Comparison of ENCODE assay signal across 22 cellular contexts in the genomic region with DNA sequence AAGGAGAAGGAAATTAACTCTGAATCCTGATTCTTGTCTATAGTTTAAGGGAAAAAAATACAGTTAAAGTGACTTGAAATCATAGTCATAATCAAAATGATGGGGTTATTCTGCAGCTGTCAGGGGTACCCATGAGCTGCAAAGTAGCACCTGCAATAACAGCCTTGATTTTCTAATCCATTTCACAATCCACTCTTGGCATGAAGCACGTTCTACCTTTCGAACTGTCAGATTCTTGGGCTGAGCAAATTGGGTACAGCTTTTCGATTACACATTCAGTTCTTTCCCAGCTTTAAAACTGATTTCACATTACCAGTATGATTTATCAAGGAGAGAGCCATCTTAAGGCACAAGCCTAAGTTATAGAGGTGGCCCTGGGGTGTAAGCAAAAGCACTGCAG.
DNase-seq lines count a peak whose midpoint lies in the region; ATAC-seq, FAIRE-seq and TF ChIP-seq lines count a peak whose summit lies in the region.
"Had no signal": no experiment of that assay in that cellular context is flagged by ENCODE, and none has a peak within 500 bp of the region (broad histone marks: within the 10 kb centered on the region; RNA-seq: fewer than 3 reads in every experiment).

No MANE protein-coding gene starts in this region.

- DNase-seq in right lobe of liver (no peak), HepG2 (ENCODE audit: low spot score) (no peak), progenitor cell of endocrine pancreas (ENCODE audit: low spot score, unreplicated experiment) (no peak), type B pancreatic cell (ENCODE audit: extremely low spot score, unreplicated experiment) (no peak), OCI-LY7 (ENCODE audit: low spot score) (no peak)
- DNase-seq: AML-193; Caco-2; Calu3; CD4-positive, alpha-beta T cell; CD8-positive, alpha-beta T cell; DMS79 treated with DMSO at 0.1 percent for 48 hours; GF-D8 had no signal

- H3K27me3 Mint-ChIP-seq in progenitor cell of endocrine pancreas (no peaks in the 10 kb centered on the region), type B pancreatic cell (no peaks in the 10 kb centered on the region)
- H3K27me3 Mint-ChIP-seq: CD4-positive, alpha-beta T cell had no signal

- TF ChIP-seq RAD21 in HepG2 (CRISPR knock-in tag; IDR thresholded peaks at IDR 0.05), result no peak

- H3K79me2 ChIP-seq in HepG2 (ENCODE audit: insufficient read depth, low read length) (no peaks in the 10 kb centered on the region), OCI-LY7 (ENCODE audit: insufficient read depth, low read depth, low read length) (no peaks in the 10 kb centered on the region)

- WGBS in right lobe of liver (ENCODE audit: insufficient coverage, low coverage, low lambda C conversion rate, missing lambda C conversion rate), result 29% methylated on average over 3 of the region's 3 CpGs
- 0% methylated on average over 3 of the region's 3 CpGs for WGBS in HepG2 (ENCODE audit: low lambda C conversion rate)

- H3K9ac ChIP-seq in HepG2 (ENCODE audit: insufficient read depth, low read depth, low read length), result no peak overlapping the region
- H3K9ac ChIP-seq: BLaER1 treated with 17β-estradiol and CSF1 and Interleukin-3, amounts not matched to agents 10 nM and 100 nM had no signal

- H2AFZ ChIP-seq in HepG2 (ENCODE audit: low read length) (no peak overlapping the region), OCI-LY7 (ENCODE audit: low read length) (no peak overlapping the region)

- no peak overlapping the region for H3K4me3 Mint-ChIP-seq in progenitor cell of endocrine pancreas (ENCODE audit: low read depth)
- peak overlapping the region; percentile 36 for H3K4me3 Mint-ChIP-seq in type B pancreatic cell
- H3K4me3 Mint-ChIP-seq: B cell; CD4-positive, alpha-beta T cell; CD8-positive, alpha-beta T cell had no signal

- H4K20me1 ChIP-seq in HepG2 (ENCODE audit: insufficient read depth, low read length) (no peaks in the 10 kb centered on the region), OCI-LY7 (ENCODE audit: insufficient read depth, low read length) (no peaks in the 10 kb centered on the region)
- H4K20me1 ChIP-seq: BLaER1 treated with 17β-estradiol and CSF1 and Interleukin-3, amounts not matched to agents 10 nM and 100 nM had no signal

- CTCF ChIA-PET in HepG2 (lab: Yijun Ruan, JAX; ENCODE audit: low intra/inter-chr PET ratio, low total read pairs), result no interaction called here
- CTCF ChIA-PET in OCI-LY7 (lab: Charles Lee; ENCODE audit: unreplicated experiment), result no interaction called here

- H3K4me1 Mint-ChIP-seq in progenitor cell of endocrine pancreas (ENCODE audit: low read depth), result peaks cover 4% of the 10 kb centered on the region
- peaks cover 6% of the 10 kb centered on the region for H3K4me1 Mint-ChIP-seq in type B pancreatic cell (ENCODE audit: unreplicated experiment)

- H3K27ac ChIP-seq in right lobe of liver (no peak overlapping the region), HepG2 (ENCODE audit: extremely low read length, insufficient read depth, low read length) (no peak overlapping the region), OCI-LY7 (ENCODE audit: low read depth, low read length, poor library complexity, severe bottlenecking) (no peak overlapping the region)
- H3K27ac ChIP-seq: 22Rv1; A549; BLaER1 treated with 17β-estradiol and CSF1 and Interleukin-3, amounts not matched to agents 10 nM and 100 nM; C4-2B had no signal

- no peak overlapping the region for H3K4me2 ChIP-seq in HepG2 (ENCODE audit: low read depth, low read length)
- no peak overlapping the region for H3K4me2 ChIP-seq in OCI-LY7 (ENCODE audit: low read length)
- H3K4me2 ChIP-seq: A549; BLaER1 treated with 17β-estradiol and CSF1 and Interleukin-3, amounts not matched to agents 10 nM and 100 nM had no signal

- no peaks in the 10 kb centered on the region for H3K36me3 ChIP-seq in right lobe of liver
- H3K36me3 ChIP-seq in HepG2 (replicated peaks in 1 of 2; ENCODE audit: control insufficient read depth in 1 of 2, insufficient read depth in 2 of 2, low read length in 2 of 2), result no peaks in the 10 kb centered on the region
- no peaks in the 10 kb centered on the region for H3K36me3 ChIP-seq in OCI-LY7 (ENCODE audit: insufficient read depth, low read length)
- H3K36me3 ChIP-seq: BLaER1 treated with 17β-estradiol and CSF1 and Interleukin-3, amounts not matched to agents 10 nM and 100 nM had no signal

- BruUV-seq in HepG2 (replicated peaks; lab: Mats Ljungman, UMichigan) (no TSS peak), OCI-LY7 (replicated peaks; lab: Mats Ljungman, UMichigan) (no TSS peak)

- H3K4me3 ChIP-seq in right lobe of liver (no peak overlapping the region), HepG2 (replicated peaks in 1 of 3; ENCODE audit: insufficient read depth in 1 of 3, low read depth in 2 of 3, low read length in 3 of 3) (no peak overlapping the region), OCI-LY7 (ENCODE audit: low read depth, low read length, poor library complexity, severe bottlenecking) (no peak overlapping the region)
- H3K4me3 ChIP-seq: A549; BLaER1 treated with 17β-estradiol and CSF1 and Interleukin-3, amounts not matched to agents 10 nM and 100 nM had no signal

- TF ChIP-seq EP300 in HepG2 (IDR thresholded peaks at IDR 0.05; ENCODE audit: low read depth in 2 of 2, low read length in 2 of 2) (no peak), HepG2 (CRISPR knock-in tag; IDR thresholded peaks at IDR 0.05; ENCODE audit: borderline replicate concordance) (no peak)

- POLR2A ChIA-PET in HepG2 (lab: Yijun Ruan, JAX) (no interaction called here), OCI-LY7 (lab: Charles Lee) (interaction anchor here (1.1 to 1.6 kb wide), 2 partner anchors 11 to 17 kb away, joined by 3 to 4 read pairs; no protein-coding TSS in a partner anchor)

- no peak for TF ChIP-seq CTCF in right lobe of liver (IDR thresholded peaks at IDR 0.05)
- no peak for TF ChIP-seq CTCF in HepG2 (CRISPR knock-in tag; IDR thresholded peaks at IDR 0.05)
- TF ChIP-seq CTCF in progenitor cell of endocrine pancreas (IDR thresholded peaks at IDR 0.05; ENCODE audit: unreplicated experiment), result no peak
- TF ChIP-seq CTCF in type B pancreatic cell (conservative IDR thresholded peaks at IDR 0.05), result no peak
- TF ChIP-seq CTCF in OCI-LY7 (conservative IDR thresholded peaks at IDR 0.05; ENCODE audit: low read length), result no peak

- TF ChIP-seq POLR2A in right lobe of liver (IDR thresholded peaks at IDR 0.05), result no peak
- TF ChIP-seq POLR2A in HepG2 (IDR thresholded peaks at IDR 0.05; ENCODE audit: insufficient read depth in 1 of 2, low read depth in 2 of 2, low read length in 2 of 2), result no peak

- H3K4me1 ChIP-seq in right lobe of liver (no peaks in the 10 kb centered on the region), HepG2 (ENCODE audit: insufficient read depth, low read length) (no peaks in the 10 kb centered on the region), OCI-LY7 (ENCODE audit: insufficient read depth, low read length, poor library complexity, severe bottlenecking) (no peaks in the 10 kb centered on the region)
- H3K4me1 ChIP-seq: A549; BLaER1 treated with 17β-estradiol and CSF1 and Interleukin-3, amounts not matched to agents 10 nM and 100 nM; Caco-2 had no signal

- in situ Hi-C loops in HepG2 (cut with HindIII; ENCODE audit: extremely low pct_ligation_motif_present, low pct_unique_long_range_greater_than_20kb), result no loop called here

- no peaks in the 10 kb centered on the region for H3K9me3 Mint-ChIP-seq in progenitor cell of endocrine pancreas (ENCODE audit: low read depth)
- peaks cover 8% of the 10 kb centered on the region for H3K9me3 Mint-ChIP-seq in type B pancreatic cell
- H3K9me3 Mint-ChIP-seq: CD4-positive, alpha-beta T cell; CD8-positive, alpha-beta T cell had no signal

- FAIRE-seq in HepG2 (lab: Jason Lieb, UNC), result no peak
- FAIRE-seq: A549, D721Med, G401.6, GM12891, GM19239 had no signal

- intact Hi-C loops in right lobe of liver (cut with DNase I), result no loop called here
- intact Hi-C loops in HepG2 (cut with micrococcal nuclease; ENCODE audit: unreplicated experiment), result no loop called here
- intact Hi-C loops in OCI-LY7 (cut with micrococcal nuclease; ENCODE audit: unreplicated experiment), result no loop called here

- H3K36me3 Mint-ChIP-seq in progenitor cell of endocrine pancreas (ENCODE audit: insufficient read depth) (no peaks in the 10 kb centered on the region), type B pancreatic cell (no peaks in the 10 kb centered on the region)
- H3K36me3 Mint-ChIP-seq: CD8-positive, alpha-beta T cell had no signal

- H3K9me3 ChIP-seq in right lobe of liver (no peaks in the 10 kb centered on the region), HepG2 (ENCODE audit: low read length) (no peaks in the 10 kb centered on the region), OCI-LY7 (ENCODE audit: low read length) (no peaks in the 10 kb centered on the region)
- H3K9me3 ChIP-seq: A549, Caco-2 had no signal

- peak in 3 of 4 donors; percentile 45 to 78 (median 47) for ATAC-seq in right lobe of liver
- no peak for ATAC-seq in HepG2
- no peak for ATAC-seq in HG03439 (IDR thresholded peaks at IDR 0.05; ENCODE audit: unreplicated experiment)
- ATAC-seq: A549; CD8-positive, alpha-beta T cell had no signal

- H3K9me2 ChIP-seq in OCI-LY7 (ENCODE audit: insufficient read depth, low read length), result no peaks in the 10 kb centered on the region

- H3K27me3 ChIP-seq in right lobe of liver (no peaks in the 10 kb centered on the region), HepG2 (ENCODE audit: control insufficient read depth in 1 of 2, insufficient read depth in 2 of 2, low read length in 2 of 2) (no peaks in the 10 kb centered on the region; a peak in 1 of 5 replicates)
- H3K27me3 ChIP-seq: BLaER1 treated with 17β-estradiol and CSF1 and Interleukin-3, amounts not matched to agents 10 nM and 100 nM had no signal

- peak overlapping the region; percentile 77 for H3K27ac Mint-ChIP-seq in progenitor cell of endocrine pancreas
- H3K27ac Mint-ChIP-seq in type B pancreatic cell, result peak overlapping the region; percentile 68
- H3K27ac Mint-ChIP-seq: B cell; CD4-positive, alpha-beta T cell; CD8-positive, alpha-beta T cell had no signal

TF ChIP-seq in HepG2, 621 proteins besides CTCF, POLR2A, EP300 and RAD21 (continues in another document):
- TF ChIP-seq AKAP8 (CRISPR knock-in tag; IDR thresholded peaks at IDR 0.05) (no peak), ZMYM4 (CRISPR knock-in tag; IDR thresholded peaks at IDR 0.05) (no peak), ZFP1 (CRISPR knock-in tag; IDR thresholded peaks at IDR 0.05) (no peak)

Comparison
In these comparisons a context has a peak if more than half of its experiments do, and no peak if none do; other contexts are left out.
1. ATAC-seq: peak in right lobe of liver (3 of 4); none in HepG2 (single experiment) and HG03439 (single experiment).